13 cellular contexts compared by ENCODE assay signal in the genomic region with DNA sequence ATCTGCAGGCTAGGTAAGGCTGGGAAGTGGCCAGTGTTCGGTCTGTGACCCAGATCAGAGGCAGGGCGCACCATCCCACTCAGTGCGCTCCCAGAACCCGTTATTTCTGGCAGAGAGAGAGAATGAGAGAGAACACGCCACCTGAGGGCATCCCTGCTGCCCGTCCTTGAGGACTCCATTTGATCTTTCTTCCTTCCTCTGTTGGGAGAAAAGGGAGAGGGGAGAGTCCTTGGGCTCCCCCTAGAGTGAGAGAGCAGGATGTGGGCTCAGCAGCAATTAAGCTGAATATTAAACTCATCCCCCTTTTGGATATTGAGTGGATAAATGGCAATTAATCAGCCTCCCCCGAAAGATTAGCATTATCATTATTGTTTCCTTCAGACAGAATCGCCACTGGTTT.
DNase-seq lines count a peak whose midpoint lies in the region; ATAC-seq, FAIRE-seq and TF ChIP-seq lines count a peak whose summit lies in the region.
"Had no signal": no experiment of that assay in that cellular context is flagged by ENCODE, and none has a peak within 500 bp of the region (broad histone marks: within the 10 kb centered on the region; RNA-seq: fewer than 3 reads in every experiment).

No MANE protein-coding gene starts in this region.

- H3K9me3 ChIP-seq in A549: no peaks in the 10 kb centered on the region
- no peaks in the 10 kb centered on the region for H3K9me3 ChIP-seq in OCI-LY3 (ENCODE audit: insufficient read depth, low read length)
- no peaks in the 10 kb centered on the region for H3K9me3 ChIP-seq in suprapubic skin
- H3K9me3 ChIP-seq: transverse colon had no signal

- peak; percentile 10 to 20 for DNase-seq in A549 (ENCODE audit: low read depth in 1 of 2, low spot score in 1 of 2)
- peak; percentile 21 for DNase-seq in fibroblast of mammary gland (ENCODE audit: low read depth)
- no peak for DNase-seq in pons (ENCODE audit: low spot score)
- no peak for DNase-seq in suprapubic skin (ENCODE audit: low spot score in 2 of 2)
- DNase-seq: amniotic stem cell, kidney, NCI-H1092, T-helper 2 cell, transverse colon had no signal

- POLR2A ChIA-PET in A549 (lab: Yijun Ruan, JAX): no interaction called here

- H3K27ac ChIP-seq in A549 (no peak overlapping the region), OCI-LY3 (ENCODE audit: low read length) (no peak overlapping the region), suprapubic skin (no peak overlapping the region)
- H3K27ac ChIP-seq: transverse colon had no signal

- TF ChIP-seq CTCF in A549 (IDR thresholded peaks at IDR 0.05) (peak; percentile 33), GM12873 (IDR thresholded peaks at IDR 0.05; ENCODE audit: insufficient read depth, low read depth, low read length, missing control alignments) (peak; percentile 47), OCI-LY3 (IDR thresholded peaks at IDR 0.05; ENCODE audit: low read depth, low read length) (peak; percentile 51), fibroblast of mammary gland (conservative IDR thresholded peaks at IDR 0.05; ENCODE audit: control insufficient read depth, insufficient read depth, low read depth, low read length) (peak; percentile 52), suprapubic skin (IDR thresholded peaks at IDR 0.05) (no peak)

- no peak overlapping the region for H3K9ac ChIP-seq in OCI-LY3 (ENCODE audit: low read length)

- ATAC-seq in A549: peak; percentile 83 to 87
- no peak for ATAC-seq in HG02981 (IDR thresholded peaks at IDR 0.05; ENCODE audit: unreplicated experiment)
- ATAC-seq in GM21367 (IDR thresholded peaks at IDR 0.05; ENCODE audit: unreplicated experiment): no peak

- no peak for FAIRE-seq in A549 (lab: Jason Lieb, UNC)
- FAIRE-seq: kidney had no signal

- H3K4me1 ChIP-seq in A549: no peaks in the 10 kb centered on the region
- no peaks in the 10 kb centered on the region for H3K4me1 ChIP-seq in OCI-LY3 (ENCODE audit: low read length)
- H3K4me1 ChIP-seq in suprapubic skin: no peaks in the 10 kb centered on the region
- H3K4me1 ChIP-seq: transverse colon had no signal

- H2AFZ ChIP-seq in OCI-LY3 (ENCODE audit: low read depth, low read length): no peak overlapping the region

- H4K20me1 ChIP-seq in OCI-LY3 (ENCODE audit: insufficient read depth, low read length): no peaks in the 10 kb centered on the region

- CTCF ChIA-PET in A549 (lab: Yijun Ruan, JAX): interaction anchor here (0.7 to 12.3 kb wide), 9 partner anchors 9 to 591 kb away, joined by 3 to 145 read pairs (median 3); no protein-coding TSS in a partner anchor

- no peaks in the 10 kb centered on the region for H3K79me2 ChIP-seq in OCI-LY3 (ENCODE audit: low read length)

- H3K36me3 ChIP-seq in OCI-LY3 (replicated peaks; ENCODE audit: low read depth, low read length): no peaks in the 10 kb centered on the region
- H3K36me3 ChIP-seq in suprapubic skin: peaks cover 9% of the 10 kb centered on the region

- H3K27me3 ChIP-seq in OCI-LY3 (ENCODE audit: low read depth, low read length): no peaks in the 10 kb centered on the region
- no peaks in the 10 kb centered on the region for H3K27me3 ChIP-seq in suprapubic skin
- H3K27me3 ChIP-seq: transverse colon had no signal

- H3K4me3 ChIP-seq in A549 (no peak overlapping the region), OCI-LY3 (ENCODE audit: low read length) (no peak overlapping the region), fibroblast of mammary gland (ENCODE audit: control insufficient read depth, low read depth, low read length) (no peak overlapping the region), suprapubic skin (no peak overlapping the region)
- H3K4me3 ChIP-seq: transverse colon had no signal

- 85% methylated on average over 8 of the region's 8 CpGs for whole genome bisulfite sequencing in A549 (ENCODE audit: missing lambda C conversion rate)
- 89% methylated on average over 8 of the region's 8 CpGs for WGBS in suprapubic skin

- TF ChIP-seq EP300 in A549 (IDR thresholded peaks at IDR 0.05) (no peak), suprapubic skin (IDR thresholded peaks at IDR 0.05) (no peak)

- TF ChIP-seq RAD21 in A549 (conservative IDR thresholded peaks at IDR 0.05 in 1 of 2, IDR thresholded peaks at IDR 0.05 in 1 of 2): peak in 1 of 2 experiments; percentile 21; a peak in 1 of 5 replicates

- H3K4me2 ChIP-seq in A549: no peak overlapping the region
- no peak overlapping the region for H3K4me2 ChIP-seq in OCI-LY3 (ENCODE audit: low read length)

- TF ChIP-seq POLR2A in A549 (IDR thresholded peaks at IDR 0.05; ENCODE audit: low read length): no peak
- no peak for TF ChIP-seq POLR2A in suprapubic skin (IDR thresholded peaks at IDR 0.05)

TF ChIP-seq in A549, 52 proteins besides CTCF, POLR2A, EP300 and RAD21:
- TF ChIP-seq FOSB (CRISPR knock-in tag; IDR thresholded peaks at IDR 0.05) (no peak), CBX2 (IDR thresholded peaks at IDR 0.05; ENCODE audit: borderline replicate concordance, low read depth) (no peak), ZNF302 (CRISPR knock-in tag; IDR thresholded peaks at IDR 0.05) (no peak), CBX8 (IDR thresholded peaks at IDR 0.05) (no peak), KDM1A (IDR thresholded peaks at IDR 0.05; ENCODE audit: low read depth) (no peak), HOXA7 (CRISPR knock-in tag; IDR thresholded peaks at IDR 0.05) (no peak), POLR2AphosphoS2 (conservative IDR thresholded peaks at IDR 0.05; ENCODE audit: low read length) (no peak), EHMT2 (IDR thresholded peaks at IDR 0.05; ENCODE audit: low read depth) (no peak), NFE2L2 (conservative IDR thresholded peaks at IDR 0.05; ENCODE audit: low read length) (no peak), CHD4 (IDR thresholded peaks at IDR 0.05; ENCODE audit: borderline replicate concordance) (no peak), HOXB5 (CRISPR knock-in tag; IDR thresholded peaks at IDR 0.05) (no peak), GATA3 (IDR thresholded peaks at IDR 0.05; ENCODE audit: borderline replicate concordance) (no peak), ESRRA (IDR thresholded peaks at IDR 0.05; ENCODE audit: borderline replicate concordance, low read length) (no peak), SMC3 (IDR thresholded peaks at IDR 0.05) (no peak)
- TF ChIP-seq, protein P1, sequence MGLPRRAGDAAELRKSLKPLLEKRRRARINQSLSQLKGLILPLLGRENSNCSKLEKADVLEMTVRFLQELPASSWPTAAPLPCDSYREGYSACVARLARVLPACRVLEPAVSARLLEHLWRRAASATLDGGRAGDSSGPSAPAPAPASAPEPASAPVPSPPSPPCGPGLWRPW (IDR thresholded peaks at IDR 0.05): no peak
- TF ChIP-seq, protein P2, sequence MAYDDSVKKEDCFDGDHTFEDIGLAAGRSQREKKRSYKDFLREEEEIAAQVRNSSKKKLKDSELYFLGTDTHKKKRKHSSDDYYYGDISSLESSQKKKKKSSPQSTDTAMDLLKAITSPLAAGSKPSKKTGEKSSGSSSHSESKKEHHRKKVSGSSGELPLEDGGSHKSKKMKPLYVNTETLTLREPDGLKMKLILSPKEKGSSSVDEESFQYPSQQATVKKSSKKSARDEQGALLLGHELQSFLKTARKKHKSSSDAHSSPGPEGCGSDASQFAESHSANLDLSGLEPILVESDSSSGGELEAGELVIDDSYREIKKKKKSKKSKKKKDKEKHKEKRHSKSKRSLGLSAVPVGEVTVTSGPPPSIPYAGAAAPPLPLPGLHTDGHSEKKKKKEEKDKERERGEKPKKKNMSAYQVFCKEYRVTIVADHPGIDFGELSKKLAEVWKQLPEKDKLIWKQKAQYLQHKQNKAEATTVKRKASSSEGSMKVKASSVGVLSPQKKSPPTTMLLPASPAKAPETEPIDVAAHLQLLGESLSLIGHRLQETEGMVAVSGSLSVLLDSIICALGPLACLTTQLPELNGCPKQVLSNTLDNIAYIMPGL (CRISPR knock-in tag; IDR thresholded peaks at IDR 0.05; ENCODE audit: borderline replicate concordance): no peak

Comparison
In these comparisons a context has a peak if more than half of its experiments do, and no peak if none do; other contexts are left out.
1. ATAC-seq: peak in A549 (2 of 2); none in HG02981 (single experiment) and GM21367 (single experiment).
2. DNase-seq: peak in A549 (2 of 2) and fibroblast of mammary gland (single experiment); none in pons (single experiment) and suprapubic skin (0 of 2).
3. CTCF ChIP-seq: peak in A549 (single experiment), GM12873 (single experiment), OCI-LY3 (single experiment) and fibroblast of mammary gland (single experiment); none in suprapubic skin (0 of 2).